ENCODE assay signal across 1 cellular context in the genomic region with DNA sequence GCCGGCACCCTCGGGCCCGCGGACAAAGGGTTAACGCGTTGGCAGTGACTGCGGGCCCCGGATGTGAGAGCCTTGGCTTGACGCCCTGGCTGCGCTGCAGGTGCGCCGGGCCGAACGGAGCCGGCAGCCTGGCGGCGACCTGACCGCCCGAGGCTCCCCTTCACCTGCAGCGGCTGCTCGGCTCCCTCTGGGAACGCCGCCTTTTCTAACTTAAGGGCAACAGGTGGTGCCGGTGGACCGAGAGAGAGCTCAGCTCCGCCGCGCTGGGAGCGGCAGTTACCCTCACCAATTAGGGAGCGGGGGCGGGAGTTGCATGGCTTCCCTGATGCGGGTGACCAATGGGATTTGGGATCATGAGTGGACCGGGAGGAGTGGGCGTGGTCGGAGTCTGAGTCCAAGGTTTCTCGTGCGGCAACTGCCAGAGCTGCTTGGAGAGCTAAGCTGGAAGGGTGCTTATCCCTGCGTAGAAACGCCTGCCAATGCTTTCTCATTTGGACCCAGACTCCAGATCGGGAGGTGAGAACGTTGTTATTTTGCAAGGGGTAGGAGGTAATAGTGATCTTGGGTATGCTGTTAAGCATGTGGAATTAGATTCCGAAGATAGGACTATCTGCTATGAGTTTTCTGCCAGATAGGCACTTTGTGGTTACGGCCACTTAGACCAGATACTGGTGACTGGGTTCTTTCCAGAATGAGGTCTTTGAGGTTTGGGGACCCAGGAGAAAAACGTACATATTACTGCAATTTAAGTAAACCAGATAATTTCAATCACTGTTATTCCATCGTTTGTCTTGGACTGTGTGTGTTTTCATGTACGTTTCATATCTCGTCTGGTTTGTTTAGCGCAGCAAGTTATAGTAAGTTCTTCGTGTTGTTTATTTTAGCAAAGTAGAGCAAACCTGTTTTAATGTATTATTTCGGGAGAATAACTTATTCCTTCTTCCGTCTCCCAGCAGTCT.
TF ChIP-seq lines count a peak whose summit lies in the region.

A gene with protein sequence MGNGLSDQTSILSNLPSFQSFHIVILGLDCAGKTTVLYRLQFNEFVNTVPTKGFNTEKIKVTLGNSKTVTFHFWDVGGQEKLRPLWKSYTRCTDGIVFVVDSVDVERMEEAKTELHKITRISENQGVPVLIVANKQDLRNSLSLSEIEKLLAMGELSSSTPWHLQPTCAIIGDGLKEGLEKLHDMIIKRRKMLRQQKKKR (plus strand): TSS at position 421 of the 959 bp plus-strand sequence. CDS start 622 bp downstream, outside the sequence.

TF ChIP-seq in HEK293, 187 proteins besides CTCF, POLR2A, EP300 and RAD21 (continued from another document and continues in another):
- TF ChIP-seq, protein P1, sequence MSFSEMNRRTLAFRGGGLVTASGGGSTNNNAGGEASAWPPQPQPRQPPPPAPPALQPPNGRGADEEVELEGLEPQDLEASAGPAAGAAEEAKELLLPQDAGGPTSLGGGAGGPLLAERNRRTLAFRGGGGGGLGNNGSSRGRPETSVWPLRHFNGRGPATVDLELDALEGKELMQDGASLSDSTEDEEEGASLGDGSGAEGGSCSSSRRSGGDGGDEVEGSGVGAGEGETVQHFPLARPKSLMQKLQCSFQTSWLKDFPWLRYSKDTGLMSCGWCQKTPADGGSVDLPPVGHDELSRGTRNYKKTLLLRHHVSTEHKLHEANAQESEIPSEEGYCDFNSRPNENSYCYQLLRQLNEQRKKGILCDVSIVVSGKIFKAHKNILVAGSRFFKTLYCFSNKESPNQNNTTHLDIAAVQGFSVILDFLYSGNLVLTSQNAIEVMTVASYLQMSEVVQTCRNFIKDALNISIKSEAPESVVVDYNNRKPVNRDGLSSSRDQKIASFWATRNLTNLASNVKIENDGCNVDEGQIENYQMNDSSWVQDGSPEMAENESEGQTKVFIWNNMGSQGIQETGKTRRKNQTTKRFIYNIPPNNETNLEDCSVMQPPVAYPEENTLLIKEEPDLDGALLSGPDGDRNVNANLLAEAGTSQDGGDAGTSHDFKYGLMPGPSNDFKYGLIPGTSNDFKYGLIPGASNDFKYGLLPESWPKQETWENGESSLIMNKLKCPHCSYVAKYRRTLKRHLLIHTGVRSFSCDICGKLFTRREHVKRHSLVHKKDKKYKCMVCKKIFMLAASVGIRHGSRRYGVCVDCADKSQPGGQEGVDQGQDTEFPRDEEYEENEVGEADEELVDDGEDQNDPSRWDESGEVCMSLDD (tag by site-specific recombination; IDR thresholded peaks at IDR 0.05): 0 out of 2 replicates have a peak, but pooled peaks have one; percentile 23
- TF ChIP-seq ZNF311 (tag by site-specific recombination; IDR thresholded peaks at IDR 0.05; ENCODE audit: borderline replicate concordance) (no peak), ZIC2 (tag by site-specific recombination; IDR thresholded peaks at IDR 0.05) (peak; percentile 49; the same call in 1 of the 2 replicates), ZFHX2 (tag by site-specific recombination; conservative IDR thresholded peaks at IDR 0.05) (peak; percentile 18), YY1 (tag by site-specific recombination; IDR thresholded peaks at IDR 0.05) (no peak; the same call in 1 of the 2 replicates), ZNF112 (tag by site-specific recombination; IDR thresholded peaks at IDR 0.05) (no peak), ZNF830 (tag by site-specific recombination; IDR thresholded peaks at IDR 0.05; ENCODE audit: low read depth) (no peak), ZNF843 (tag by site-specific recombination; IDR thresholded peaks at IDR 0.05) (no peak; the same call in 1 of the 2 replicates), ZNF169 (tag by site-specific recombination; IDR thresholded peaks at IDR 0.05) (no peak), ZNF302 (tag by site-specific recombination; IDR thresholded peaks at IDR 0.05; ENCODE audit: low read depth) (no peak), BCL11B (tag by site-specific recombination; IDR thresholded peaks at IDR 0.05; ENCODE audit: low read depth) (no peak), WT1 (tag by site-specific recombination; IDR thresholded peaks at IDR 0.05) (no peak), GLIS2 (tag by site-specific recombination; IDR thresholded peaks at IDR 0.05) (no peak), SETDB1 (IDR thresholded peaks at IDR 0.05; ENCODE audit: insufficient read length, low read length) (no peak), ZNF221 (tag by site-specific recombination; IDR thresholded peaks at IDR 0.05; ENCODE audit: borderline replicate concordance) (no peak), ZNF350 (tag by site-specific recombination; IDR thresholded peaks at IDR 0.05) (no peak), ZNF670 (tag by site-specific recombination; IDR thresholded peaks at IDR 0.05; ENCODE audit: low read depth) (no peak), ZNF23 (tag by site-specific recombination; IDR thresholded peaks at IDR 0.05; ENCODE audit: borderline replicate concordance) (no peak), ZNF223 (tag by site-specific recombination; IDR thresholded peaks at IDR 0.05) (no peak), FEZF1 (tag by site-specific recombination; IDR thresholded peaks at IDR 0.05) (no peak)
- TF ChIP-seq, protein P2, sequence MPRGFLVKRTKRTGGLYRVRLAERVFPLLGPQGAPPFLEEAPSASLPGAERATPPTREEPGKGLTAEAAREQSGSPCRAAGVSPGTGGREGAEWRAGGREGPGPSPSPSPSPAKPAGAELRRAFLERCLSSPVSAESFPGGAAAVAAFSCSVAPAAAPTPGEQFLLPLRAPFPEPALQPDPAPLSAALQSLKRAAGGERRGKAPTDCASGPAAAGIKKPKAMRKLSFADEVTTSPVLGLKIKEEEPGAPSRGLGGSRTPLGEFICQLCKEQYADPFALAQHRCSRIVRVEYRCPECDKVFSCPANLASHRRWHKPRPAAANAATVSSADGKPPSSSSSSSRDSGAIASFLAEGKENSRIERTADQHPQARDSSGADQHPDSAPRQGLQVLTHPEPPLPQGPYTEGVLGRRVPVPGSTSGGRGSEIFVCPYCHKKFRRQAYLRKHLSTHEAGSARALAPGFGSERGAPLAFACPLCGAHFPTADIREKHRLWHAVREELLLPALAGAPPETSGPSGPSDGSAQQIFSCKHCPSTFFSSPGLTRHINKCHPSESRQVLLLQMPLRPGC (tag by site-specific recombination; IDR thresholded peaks at IDR 0.05): 0 out of 2 replicates have a peak, but pooled peaks have one; percentile 33
- TF ChIP-seq, protein P3, sequence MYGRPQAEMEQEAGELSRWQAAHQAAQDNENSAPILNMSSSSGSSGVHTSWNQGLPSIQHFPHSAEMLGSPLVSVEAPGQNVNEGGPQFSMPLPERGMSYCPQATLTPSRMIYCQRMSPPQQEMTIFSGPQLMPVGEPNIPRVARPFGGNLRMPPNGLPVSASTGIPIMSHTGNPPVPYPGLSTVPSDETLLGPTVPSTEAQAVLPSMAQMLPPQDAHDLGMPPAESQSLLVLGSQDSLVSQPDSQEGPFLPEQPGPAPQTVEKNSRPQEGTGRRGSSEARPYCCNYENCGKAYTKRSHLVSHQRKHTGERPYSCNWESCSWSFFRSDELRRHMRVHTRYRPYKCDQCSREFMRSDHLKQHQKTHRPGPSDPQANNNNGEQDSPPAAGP (tag by site-specific recombination; IDR thresholded peaks at IDR 0.05): no peak
- TF ChIP-seq, protein P4, sequence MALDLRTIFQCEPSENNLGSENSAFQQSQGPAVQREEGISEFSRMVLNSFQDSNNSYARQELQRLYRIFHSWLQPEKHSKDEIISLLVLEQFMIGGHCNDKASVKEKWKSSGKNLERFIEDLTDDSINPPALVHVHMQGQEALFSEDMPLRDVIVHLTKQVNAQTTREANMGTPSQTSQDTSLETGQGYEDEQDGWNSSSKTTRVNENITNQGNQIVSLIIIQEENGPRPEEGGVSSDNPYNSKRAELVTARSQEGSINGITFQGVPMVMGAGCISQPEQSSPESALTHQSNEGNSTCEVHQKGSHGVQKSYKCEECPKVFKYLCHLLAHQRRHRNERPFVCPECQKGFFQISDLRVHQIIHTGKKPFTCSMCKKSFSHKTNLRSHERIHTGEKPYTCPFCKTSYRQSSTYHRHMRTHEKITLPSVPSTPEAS (tag by site-specific recombination; IDR thresholded peaks at IDR 0.05): no peak
- TF ChIP-seq, protein P5, sequence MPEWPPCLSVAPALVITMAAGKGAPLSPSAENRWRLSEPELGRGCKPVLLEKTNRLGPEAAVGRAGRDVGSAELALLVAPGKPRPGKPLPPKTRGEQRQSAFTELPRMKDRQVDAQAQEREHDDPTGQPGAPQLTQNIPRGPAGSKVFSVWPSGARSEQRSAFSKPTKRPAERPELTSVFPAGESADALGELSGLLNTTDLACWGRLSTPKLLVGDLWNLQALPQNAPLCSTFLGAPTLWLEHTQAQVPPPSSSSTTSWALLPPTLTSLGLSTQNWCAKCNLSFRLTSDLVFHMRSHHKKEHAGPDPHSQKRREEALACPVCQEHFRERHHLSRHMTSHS (tag by site-specific recombination; IDR thresholded peaks at IDR 0.05): no peak
- TF ChIP-seq, protein P6, sequence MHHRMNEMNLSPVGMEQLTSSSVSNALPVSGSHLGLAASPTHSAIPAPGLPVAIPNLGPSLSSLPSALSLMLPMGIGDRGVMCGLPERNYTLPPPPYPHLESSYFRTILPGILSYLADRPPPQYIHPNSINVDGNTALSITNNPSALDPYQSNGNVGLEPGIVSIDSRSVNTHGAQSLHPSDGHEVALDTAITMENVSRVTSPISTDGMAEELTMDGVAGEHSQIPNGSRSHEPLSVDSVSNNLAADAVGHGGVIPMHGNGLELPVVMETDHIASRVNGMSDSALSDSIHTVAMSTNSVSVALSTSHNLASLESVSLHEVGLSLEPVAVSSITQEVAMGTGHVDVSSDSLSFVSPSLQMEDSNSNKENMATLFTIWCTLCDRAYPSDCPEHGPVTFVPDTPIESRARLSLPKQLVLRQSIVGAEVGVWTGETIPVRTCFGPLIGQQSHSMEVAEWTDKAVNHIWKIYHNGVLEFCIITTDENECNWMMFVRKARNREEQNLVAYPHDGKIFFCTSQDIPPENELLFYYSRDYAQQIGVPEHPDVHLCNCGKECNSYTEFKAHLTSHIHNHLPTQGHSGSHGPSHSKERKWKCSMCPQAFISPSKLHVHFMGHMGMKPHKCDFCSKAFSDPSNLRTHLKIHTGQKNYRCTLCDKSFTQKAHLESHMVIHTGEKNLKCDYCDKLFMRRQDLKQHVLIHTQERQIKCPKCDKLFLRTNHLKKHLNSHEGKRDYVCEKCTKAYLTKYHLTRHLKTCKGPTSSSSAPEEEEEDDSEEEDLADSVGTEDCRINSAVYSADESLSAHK (tag by site-specific recombination; IDR thresholded peaks at IDR 0.05): 0 out of 2 replicates have a peak, but pooled peaks have one; percentile 10
- TF ChIP-seq, protein P7, sequence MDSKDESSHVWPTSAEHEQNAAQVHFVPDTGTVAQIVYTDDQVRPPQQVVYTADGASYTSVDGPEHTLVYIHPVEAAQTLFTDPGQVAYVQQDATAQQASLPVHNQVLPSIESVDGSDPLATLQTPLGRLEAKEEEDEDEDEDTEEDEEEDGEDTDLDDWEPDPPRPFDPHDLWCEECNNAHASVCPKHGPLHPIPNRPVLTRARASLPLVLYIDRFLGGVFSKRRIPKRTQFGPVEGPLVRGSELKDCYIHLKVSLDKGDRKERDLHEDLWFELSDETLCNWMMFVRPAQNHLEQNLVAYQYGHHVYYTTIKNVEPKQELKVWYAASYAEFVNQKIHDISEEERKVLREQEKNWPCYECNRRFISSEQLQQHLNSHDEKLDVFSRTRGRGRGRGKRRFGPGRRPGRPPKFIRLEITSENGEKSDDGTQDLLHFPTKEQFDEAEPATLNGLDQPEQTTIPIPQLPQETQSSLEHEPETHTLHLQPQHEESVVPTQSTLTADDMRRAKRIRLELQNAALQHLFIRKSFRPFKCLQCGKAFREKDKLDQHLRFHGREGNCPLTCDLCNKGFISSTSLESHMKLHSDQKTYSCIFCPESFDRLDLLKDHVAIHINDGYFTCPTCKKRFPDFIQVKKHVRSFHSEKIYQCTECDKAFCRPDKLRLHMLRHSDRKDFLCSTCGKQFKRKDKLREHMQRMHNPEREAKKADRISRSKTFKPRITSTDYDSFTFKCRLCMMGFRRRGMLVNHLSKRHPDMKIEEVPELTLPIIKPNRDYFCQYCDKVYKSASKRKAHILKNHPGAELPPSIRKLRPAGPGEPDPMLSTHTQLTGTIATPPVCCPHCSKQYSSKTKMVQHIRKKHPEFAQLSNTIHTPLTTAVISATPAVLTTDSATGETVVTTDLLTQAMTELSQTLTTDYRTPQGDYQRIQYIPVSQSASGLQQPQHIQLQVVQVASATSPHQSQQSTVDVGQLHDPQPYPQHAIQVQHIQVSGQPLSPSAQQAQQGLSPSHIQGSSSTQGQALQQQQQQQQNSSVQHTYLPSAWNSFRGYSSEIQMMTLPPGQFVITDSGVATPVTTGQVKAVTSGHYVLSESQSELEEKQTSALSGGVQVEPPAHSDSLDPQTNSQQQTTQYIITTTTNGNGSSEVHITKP (tag by site-specific recombination; IDR thresholded peaks at IDR 0.05): no peak
- TF ChIP-seq, protein P8, sequence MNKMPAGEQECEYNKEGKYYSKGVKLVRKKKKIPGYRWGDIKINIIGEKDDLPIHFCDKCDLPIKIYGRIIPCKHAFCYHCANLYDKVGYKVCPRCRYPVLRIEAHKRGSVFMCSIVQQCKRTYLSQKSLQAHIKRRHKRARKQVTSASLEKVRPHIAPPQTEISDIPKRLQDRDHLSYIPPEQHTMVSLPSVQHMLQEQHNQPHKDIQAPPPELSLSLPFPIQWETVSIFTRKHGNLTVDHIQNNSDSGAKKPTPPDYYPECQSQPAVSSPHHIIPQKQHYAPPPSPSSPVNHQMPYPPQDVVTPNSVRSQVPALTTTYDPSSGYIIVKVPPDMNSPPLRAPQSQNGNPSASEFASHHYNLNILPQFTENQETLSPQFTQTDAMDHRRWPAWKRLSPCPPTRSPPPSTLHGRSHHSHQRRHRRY (tag by site-specific recombination; IDR thresholded peaks at IDR 0.05): no peak
- TF ChIP-seq, protein P9, sequence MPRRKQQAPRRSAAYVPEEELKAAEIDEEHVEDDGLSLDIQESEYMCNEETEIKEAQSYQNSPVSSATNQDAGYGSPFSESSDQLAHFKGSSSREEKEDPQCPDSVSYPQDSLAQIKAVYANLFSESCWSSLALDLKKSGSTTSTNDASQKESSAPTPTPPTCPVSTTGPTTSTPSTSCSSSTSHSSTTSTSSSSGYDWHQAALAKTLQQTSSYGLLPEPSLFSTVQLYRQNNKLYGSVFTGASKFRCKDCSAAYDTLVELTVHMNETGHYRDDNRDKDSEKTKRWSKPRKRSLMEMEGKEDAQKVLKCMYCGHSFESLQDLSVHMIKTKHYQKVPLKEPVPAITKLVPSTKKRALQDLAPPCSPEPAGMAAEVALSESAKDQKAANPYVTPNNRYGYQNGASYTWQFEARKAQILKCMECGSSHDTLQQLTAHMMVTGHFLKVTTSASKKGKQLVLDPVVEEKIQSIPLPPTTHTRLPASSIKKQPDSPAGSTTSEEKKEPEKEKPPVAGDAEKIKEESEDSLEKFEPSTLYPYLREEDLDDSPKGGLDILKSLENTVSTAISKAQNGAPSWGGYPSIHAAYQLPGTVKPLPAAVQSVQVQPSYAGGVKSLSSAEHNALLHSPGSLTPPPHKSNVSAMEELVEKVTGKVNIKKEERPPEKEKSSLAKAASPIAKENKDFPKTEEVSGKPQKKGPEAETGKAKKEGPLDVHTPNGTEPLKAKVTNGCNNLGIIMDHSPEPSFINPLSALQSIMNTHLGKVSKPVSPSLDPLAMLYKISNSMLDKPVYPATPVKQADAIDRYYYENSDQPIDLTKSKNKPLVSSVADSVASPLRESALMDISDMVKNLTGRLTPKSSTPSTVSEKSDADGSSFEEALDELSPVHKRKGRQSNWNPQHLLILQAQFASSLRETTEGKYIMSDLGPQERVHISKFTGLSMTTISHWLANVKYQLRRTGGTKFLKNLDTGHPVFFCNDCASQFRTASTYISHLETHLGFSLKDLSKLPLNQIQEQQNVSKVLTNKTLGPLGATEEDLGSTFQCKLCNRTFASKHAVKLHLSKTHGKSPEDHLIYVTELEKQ (tag by site-specific recombination; IDR thresholded peaks at IDR 0.05; ENCODE audit: borderline replicate concordance): no peak
